Comparison of ENCODE assay signal across 8 cellular contexts in genomic region chr2:43220982-43221659, GRCh38. TPM values are rescaled to one million over a fixed set of nuclear protein-coding genes. Genes with fewer than 3 reads are reported as not detected.
DNase-seq lines count a peak whose midpoint lies in the region; ATAC-seq and TF ChIP-seq lines count a peak whose summit lies in the region.

No MANE protein-coding gene starts in this region.

- peak overlapping the region; percentile 91 for H3K4me2 ChIP-seq in HCT116 (ENCODE audit: low read length)

- no peaks in the 10 kb centered on the region for H3K9me3 Mint-ChIP-seq in T-helper 1 cell treated with Interleukin-12 subunit alpha and Interleukin-12 subunit beta and Interleukin-4 antibody, amounts not matched to agents 30 μg/mL and 1 μg/mL, for 36 hours

- H3K27ac ChIP-seq in HCT116 (ENCODE audit: low read depth, low read length) (peak overlapping the region; percentile 90), stomach (peak overlapping the region; percentile 96 to 99 (median 98))

- peak overlapping the region; percentile 81 for H3K9ac ChIP-seq in HCT116 (ENCODE audit: low read length)

- no peak for TF ChIP-seq POLR2A in HCT116 (IDR thresholded peaks at IDR 0.05; ENCODE audit: borderline replicate concordance, extremely low read depth, insufficient read depth, insufficient read length)
- TF ChIP-seq POLR2A in stomach (IDR thresholded peaks at IDR 0.05), result peak in 1 of 4 donors; percentile 58

- H3K4me1 ChIP-seq in HCT116 (ENCODE audit: control insufficient read depth in 1 of 2, insufficient read depth in 2 of 2, low read length in 2 of 2) (peaks cover 45 to 66% of the 10 kb centered on the region in 2 experiments), stomach (peaks cover 39 to 64% (median 53%) of the 10 kb centered on the region in 4 donors)

- CTCF ChIA-PET in HCT116 (lab: Charles Lee), result interaction anchor here (0.8 to 3.1 kb wide), 10 partner anchors 21 to 393 kb away, joined by 3 to 15 read pairs (median 3); no protein-coding TSS in a partner anchor

- no peaks in the 10 kb centered on the region for H3K27me3 Mint-ChIP-seq in T-helper 1 cell treated with Interleukin-12 subunit alpha and Interleukin-12 subunit beta and Interleukin-4 antibody, amounts not matched to agents 30 μg/mL and 1 μg/mL, for 36 hours (ENCODE audit: low read depth)

- TF ChIP-seq CTCF in HCT116 (IDR thresholded peaks at IDR 0.05 in 2 of 3, conservative IDR thresholded peaks at IDR 0.05 in 1 of 3; ENCODE audit: borderline replicate concordance in 1 of 3, insufficient read depth in 1 of 3, low read depth in 2 of 3, low read length in 2 of 3) (no peak), choroid plexus epithelial cell (conservative IDR thresholded peaks at IDR 0.05; ENCODE audit: low read depth, low read length) (no peak), stomach (IDR thresholded peaks at IDR 0.05) (no peak)

- peaks cover 47% of the 10 kb centered on the region for H3K79me2 ChIP-seq in HCT116 (ENCODE audit: insufficient read depth, low read length)

- peaks cover 42% of the 10 kb centered on the region for H3K4me1 Mint-ChIP-seq in T-helper 1 cell treated with Interleukin-12 subunit alpha and Interleukin-12 subunit beta and Interleukin-4 antibody, amounts not matched to agents 30 μg/mL and 1 μg/mL, for 36 hours (ENCODE audit: low read depth)

- no peak for TF ChIP-seq RAD21 in HCT116 (IDR thresholded peaks at IDR 0.05; ENCODE audit: low read depth)

- peak overlapping the region; percentile 88 for H3K27ac Mint-ChIP-seq in T-helper 1 cell treated with Interleukin-12 subunit alpha and Interleukin-12 subunit beta and Interleukin-4 antibody, amounts not matched to agents 30 μg/mL and 1 μg/mL, for 36 hours

- H3K9me2 ChIP-seq in HCT116 (ENCODE audit: insufficient read depth), result no peaks in the 10 kb centered on the region

- H3K9me3 ChIP-seq in HCT116 (ENCODE audit: control insufficient read depth in 1 of 2, insufficient read depth in 1 of 2, low read depth in 1 of 2, low read length in 2 of 2), result no peaks in the 10 kb centered on the region
- H3K9me3 ChIP-seq in stomach, result no peaks in the 10 kb centered on the region

- peaks cover 38% of the 10 kb centered on the region for H3K36me3 Mint-ChIP-seq in T-helper 1 cell treated with Interleukin-12 subunit alpha and Interleukin-12 subunit beta and Interleukin-4 antibody, amounts not matched to agents 30 μg/mL and 1 μg/mL, for 36 hours (ENCODE audit: low read depth)

- peaks cover 10 to 12% of the 10 kb centered on the region in 2 experiments; a peak in 3 of 4 replicates for H3K36me3 ChIP-seq in HCT116 (ENCODE audit: control insufficient read depth in 1 of 2, insufficient read depth in 2 of 2, low read length in 2 of 2)
- peaks cover 24 to 38% (median 30%) of the 10 kb centered on the region in 4 donors for H3K36me3 ChIP-seq in stomach

- BruUV-seq in HCT116 (replicated peaks; lab: Mats Ljungman, UMichigan), result no TSS peak

- H3K27me3 ChIP-seq in HCT116 (ENCODE audit: insufficient read depth, low read length), result no peaks in the 10 kb centered on the region
- H3K27me3 ChIP-seq in stomach, result no peaks in the 10 kb centered on the region

- no peak overlapping the region for H2AFZ ChIP-seq in HCT116 (ENCODE audit: low read depth, low read length, poor library complexity, severe bottlenecking)

- RAD21 ChIA-PET in HCT116 (lab: Charles Lee; ENCODE audit: low non-redundant PET in 1 of 2, low total read pairs in 2 of 2, uncharacterized antibody in 2 of 2, unreplicated experiment in 2 of 2), result no interaction called here

- H3K4me3 ChIP-seq in HCT116 (replicated peaks in 1 of 2; ENCODE audit: low read depth in 1 of 2, low read length in 2 of 2) (peak overlapping the region; percentile 67 to 81; a peak in 3 of 4 replicates), choroid plexus epithelial cell (ENCODE audit: low read depth, low read length) (peak overlapping the region; percentile 82), stomach (peak overlapping the region; percentile 81 to 96 (median 89))

- intact Hi-C loops in HCT116 (cut with micrococcal nuclease), result no loop called here
- intact Hi-C loops in stomach (cut with DNase I; ENCODE audit: low total_unique reads), result no loop called here

- ATAC-seq in HCT116 (no peak), left lobe of liver (no peak), HG02840 (IDR thresholded peaks at IDR 0.05; ENCODE audit: low FRiP score, unreplicated experiment) (no peak), GM21528 (IDR thresholded peaks at IDR 0.05; ENCODE audit: low FRiP score, unreplicated experiment) (no peak)

- POLR2A ChIA-PET in HCT116 (lab: Charles Lee), result interaction anchor here (1.1 to 1.6 kb wide), 4 partner anchors 7 to 63 kb away, joined by 3 to 5 read pairs (median 4); no protein-coding TSS in a partner anchor

- H4K20me1 ChIP-seq in HCT116 (ENCODE audit: insufficient read depth), result no peaks in the 10 kb centered on the region

- peak overlapping the region; percentile 96 for H3K4me3 Mint-ChIP-seq in T-helper 1 cell treated with Interleukin-12 subunit alpha and Interleukin-12 subunit beta and Interleukin-4 antibody, amounts not matched to agents 30 μg/mL and 1 μg/mL, for 36 hours

- WGBS in stomach, 5 donors, result 1 to 4% (median 3%) methylated on average over 16 of the region's 16 CpGs

- DNase-seq in AG08396 (ENCODE audit: low spot score), result peak; percentile 60
- no peak for DNase-seq in HCT116 (ENCODE audit: low read depth, low spot score)
- peak; percentile 94 for DNase-seq in choroid plexus epithelial cell (ENCODE audit: low read depth)
- DNase-seq in left lobe of liver (ENCODE audit: low spot score), result peak; percentile 67
- DNase-seq in stomach, result peak; percentile 50

- TF ChIP-seq EP300 in stomach (IDR thresholded peaks at IDR 0.05), result no peak

TF ChIP-seq in HCT116, 20 proteins besides CTCF, POLR2A, EP300 and RAD21 (continues in another document):
- TF ChIP-seq EGR1 (IDR thresholded peaks at IDR 0.05; ENCODE audit: low read depth) (no peak), CBX3 (IDR thresholded peaks at IDR 0.05; ENCODE audit: low read depth) (no peak), ZFX (IDR thresholded peaks at IDR 0.05) (no peak), EZH2 (IDR thresholded peaks at IDR 0.05) (no peak), POLR2AphosphoS5 (IDR thresholded peaks at IDR 0.05; ENCODE audit: low read depth, low read length) (no peak), TCF7L2 (IDR thresholded peaks at IDR 0.05; ENCODE audit: borderline replicate concordance, extremely low read depth, insufficient read depth, insufficient read length) (no peak), EZH2phosphoT487 (IDR thresholded peaks at IDR 0.05; ENCODE audit: borderline replicate concordance) (no peak), CEBPB (IDR thresholded peaks at IDR 0.05; ENCODE audit: low read depth) (no peak), ATF3 (IDR thresholded peaks at IDR 0.05) (no peak), JUND (IDR thresholded peaks at IDR 0.05) (no peak), SRF (IDR thresholded peaks at IDR 0.05; ENCODE audit: low read depth) (no peak), ELF1 (IDR thresholded peaks at IDR 0.05; ENCODE audit: borderline replicate concordance, low read depth) (no peak), MAX (IDR thresholded peaks at IDR 0.05) (no peak), YY1 (IDR thresholded peaks at IDR 0.05; ENCODE audit: extremely low read depth, insufficient replicate concordance, low read depth, low read length) (no peak)
- TF ChIP-seq, protein P1, sequence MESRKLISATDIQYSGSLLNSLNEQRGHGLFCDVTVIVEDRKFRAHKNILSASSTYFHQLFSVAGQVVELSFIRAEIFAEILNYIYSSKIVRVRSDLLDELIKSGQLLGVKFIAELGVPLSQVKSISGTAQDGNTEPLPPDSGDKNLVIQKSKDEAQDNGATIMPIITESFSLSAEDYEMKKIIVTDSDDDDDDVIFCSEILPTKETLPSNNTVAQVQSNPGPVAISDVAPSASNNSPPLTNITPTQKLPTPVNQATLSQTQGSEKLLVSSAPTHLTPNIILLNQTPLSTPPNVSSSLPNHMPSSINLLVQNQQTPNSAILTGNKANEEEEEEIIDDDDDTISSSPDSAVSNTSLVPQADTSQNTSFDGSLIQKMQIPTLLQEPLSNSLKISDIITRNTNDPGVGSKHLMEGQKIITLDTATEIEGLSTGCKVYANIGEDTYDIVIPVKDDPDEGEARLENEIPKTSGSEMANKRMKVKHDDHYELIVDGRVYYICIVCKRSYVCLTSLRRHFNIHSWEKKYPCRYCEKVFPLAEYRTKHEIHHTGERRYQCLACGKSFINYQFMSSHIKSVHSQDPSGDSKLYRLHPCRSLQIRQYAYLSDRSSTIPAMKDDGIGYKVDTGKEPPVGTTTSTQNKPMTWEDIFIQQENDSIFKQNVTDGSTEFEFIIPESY (IDR thresholded peaks at IDR 0.05; ENCODE audit: extremely low read depth, insufficient replicate concordance, low read length), result no peak

RNA-seq across cellular contexts. Expression of gene ZFP36L2, which starts 5.3 kb away (rescaled TPM):
- total RNA-seq in HCT116 (2021; ENCODE audit: unreplicated experiment), result 30.3 TPM
- 15.7 and 29.3 TPM in 2 replicates for polyA plus RNA-seq in HCT116 (2012)
- 60.6 TPM for total RNA-seq in left lobe of liver
- total RNA-seq in stomach, result 100 to 1,000 TPM in 3 of 5 donors, 10 to 100 TPM in 2; 49.1 to 189 (median 109) TPM
- 10 to 100 TPM; 43.7 to 89.2 (median 44.0) TPM for polyA plus RNA-seq in stomach
